Comparison of ENCODE assay signal across 23 cellular contexts in genomic region chr4:99759988-99760387, GRCh38. TPM values are rescaled to one million over a fixed set of nuclear protein-coding genes. Genes with fewer than 3 reads are reported as not detected.
DNase-seq lines count a peak whose midpoint lies in the region; ATAC-seq and TF ChIP-seq lines count a peak whose summit lies in the region.
"Had no signal": no experiment of that assay in that cellular context is flagged by ENCODE, and none has a peak within 500 bp of the region (broad histone marks: within the 10 kb centered on the region; RNA-seq: fewer than 3 reads in every experiment).

No MANE protein-coding gene starts in this region.

- ATAC-seq in activated CD4-positive, alpha-beta T cell treated with anti-CD3 and anti-CD28 coated beads for 36 hours: peak; percentile 38
- ATAC-seq in GM21381 (IDR thresholded peaks at IDR 0.05; ENCODE audit: unreplicated experiment): no peak
- ATAC-seq in HG03280 (IDR thresholded peaks at IDR 0.05; ENCODE audit: unreplicated experiment): no peak
- no peak for ATAC-seq in HG02588 (IDR thresholded peaks at IDR 0.05; ENCODE audit: unreplicated experiment)
- ATAC-seq: K562 had no signal

- intact Hi-C loops in activated CD4-positive, alpha-beta T cell treated with anti-CD3 and anti-CD28 coated beads for 36 hours (cut with DNase I, micrococcal nuclease): loop anchor here (2.0 to 5.0 kb wide), 3 partner anchors 87 to 198 kb away; partner anchors contain the start of gene TRMT10A (in 1 of the 2)
- intact Hi-C loops in activated CD4-positive, alpha-beta T cell treated with anti-CD3 and anti-CD28 coated beads, Interleukin-2, amount 10 ng/mL, durations not matched to agents 24 days and 14 days (cut with micrococcal nuclease): no loop called here

- no peak overlapping the region for H3K4me3 Mint-ChIP-seq in activated CD4-positive, alpha-beta T cell treated with anti-CD3 and anti-CD28 coated beads for 36 hours
- H3K4me3 Mint-ChIP-seq in activated CD4-positive, alpha-beta T cell treated with anti-CD3 and anti-CD28 coated beads, Interleukin-2, amount 10 ng/mL, durations not matched to agents 24 days and 14 days: no peak overlapping the region
- H3K4me3 Mint-ChIP-seq: CD8-positive, alpha-beta memory T cell had no signal

- H3K36me3 Mint-ChIP-seq in activated CD4-positive, alpha-beta T cell treated with anti-CD3 and anti-CD28 coated beads for 36 hours (ENCODE audit: low read depth): no peaks in the 10 kb centered on the region
- H3K36me3 Mint-ChIP-seq in activated CD4-positive, alpha-beta T cell treated with anti-CD3 and anti-CD28 coated beads, Interleukin-2, amount 10 ng/mL, durations not matched to agents 24 days and 14 days (ENCODE audit: low read depth): no peaks in the 10 kb centered on the region
- H3K36me3 Mint-ChIP-seq: CD8-positive, alpha-beta memory T cell had no signal

- in situ Hi-C loops in astrocyte of the spinal cord (cut with HindIII; ENCODE audit: low sequenced_read_pairs): no loop called here

- H3K9me3 Mint-ChIP-seq in activated CD4-positive, alpha-beta T cell treated with anti-CD3 and anti-CD28 coated beads for 36 hours (ENCODE audit: low read depth): peaks cover 7% of the 10 kb centered on the region
- peaks cover 3% of the 10 kb centered on the region for H3K9me3 Mint-ChIP-seq in activated CD4-positive, alpha-beta T cell treated with anti-CD3 and anti-CD28 coated beads, Interleukin-2, amount 10 ng/mL, durations not matched to agents 24 days and 14 days

- no peak overlapping the region for H3K27ac Mint-ChIP-seq in activated CD4-positive, alpha-beta T cell treated with anti-CD3 and anti-CD28 coated beads for 36 hours
- no peak overlapping the region for H3K27ac Mint-ChIP-seq in activated CD4-positive, alpha-beta T cell treated with anti-CD3 and anti-CD28 coated beads, Interleukin-2, amount 10 ng/mL, durations not matched to agents 24 days and 14 days
- H3K27ac Mint-ChIP-seq: CD8-positive, alpha-beta memory T cell had no signal

- no peak overlapping the region for H3K4me3 ChIP-seq in astrocyte of the spinal cord (ENCODE audit: low read depth, low read length)
- H3K4me3 ChIP-seq: K562, SJCRH30 had no signal

- no peak for TF ChIP-seq CTCF in astrocyte of the spinal cord (IDR thresholded peaks at IDR 0.05; ENCODE audit: low read depth, low read length)

- DNase-seq in activated CD4-positive, alpha-beta T cell treated with anti-CD3 and anti-CD28 coated beads for 36 hours: no peak
- no peak for DNase-seq in activated CD4-positive, alpha-beta T cell treated with anti-CD3 and anti-CD28 coated beads, Interleukin-2, amount 10 ng/mL, durations not matched to agents 24 days and 14 days
- DNase-seq in EH (ENCODE audit: low read depth): peak; percentile 1
- DNase-seq in astrocyte of the spinal cord (ENCODE audit: low read depth, low spot score): peak; percentile 8
- peak; percentile 36 for DNase-seq in putamen (ENCODE audit: low spot score)
- DNase-seq: 8988T; AML-193; CD8-positive, alpha-beta memory T cell; DMS53; H7; MM.1S; NCI-H1048; NCI-H1417 treated with DMSO at 0.1 percent for 48 hours; NCI-H187; NCI-H2107; NCI-H446 treated with DMSO at 0.1 percent for 48 hours; NCI-H526 treated with DMSO at 0.1 percent for 48 hours; OCI-M1 had no signal

- CTCF ChIA-PET in activated CD4-positive, alpha-beta T cell treated with anti-CD3 and anti-CD28 coated beads for 36 hours (lab: Charles Lee): interaction anchor here (1.2 kb wide), 1 partner anchor 52 kb away, joined by 4 read pairs; no protein-coding TSS in a partner anchor

- POLR2A ChIA-PET in activated CD4-positive, alpha-beta T cell treated with anti-CD3 and anti-CD28 coated beads for 36 hours (lab: Charles Lee): no interaction called here

- H3K4me1 Mint-ChIP-seq in activated CD4-positive, alpha-beta T cell treated with anti-CD3 and anti-CD28 coated beads for 36 hours: peaks cover 45% of the 10 kb centered on the region
- peaks cover 14% of the 10 kb centered on the region for H3K4me1 Mint-ChIP-seq in activated CD4-positive, alpha-beta T cell treated with anti-CD3 and anti-CD28 coated beads, Interleukin-2, amount 10 ng/mL, durations not matched to agents 24 days and 14 days
- H3K4me1 Mint-ChIP-seq: CD8-positive, alpha-beta memory T cell had no signal

- peaks cover 10% of the 10 kb centered on the region for H3K27me3 Mint-ChIP-seq in activated CD4-positive, alpha-beta T cell treated with anti-CD3 and anti-CD28 coated beads for 36 hours
- H3K27me3 Mint-ChIP-seq in activated CD4-positive, alpha-beta T cell treated with anti-CD3 and anti-CD28 coated beads, Interleukin-2, amount 10 ng/mL, durations not matched to agents 24 days and 14 days: no peaks in the 10 kb centered on the region

RNA-seq across cellular contexts. Expression of gene DAPP1, which starts 56.6 kb away (rescaled TPM):
- total RNA-seq in activated CD4-positive, alpha-beta T cell treated with anti-CD3 and anti-CD28 coated beads for 36 hours: 10 to 100 TPM; 24.7 to 25.9 TPM
- 28.4 and 29.5 TPM in 2 replicates for total RNA-seq in activated CD4-positive, alpha-beta T cell treated with anti-CD3 and anti-CD28 coated beads, Interleukin-2, amount 10 ng/mL, durations not matched to agents 24 days and 14 days
- total RNA-seq: H7 had no signal

Comparison
In these comparisons a context has a peak if more than half of its experiments do, and no peak if none do; other contexts are left out.
1. DNase-seq: peak in EH (single experiment), astrocyte of the spinal cord (single experiment) and putamen (single experiment); none in activated CD4-positive, alpha-beta T cell treated with anti-CD3 and anti-CD28 coated beads for 36 hours (single experiment) and activated CD4-positive, alpha-beta T cell treated with anti-CD3 and anti-CD28 coated beads, Interleukin-2, amount 10 ng/mL, durations not matched to agents 24 days and 14 days (single experiment).